Comparison of ENCODE assay signal across 8 cellular contexts in genomic region chr1:167630568-167631385, GRCh38. TPM values are rescaled to one million over a fixed set of nuclear protein-coding genes. Genes with fewer than 3 reads are reported as not detected.
DNase-seq lines count a peak whose midpoint lies in the region; ATAC-seq and TF ChIP-seq lines count a peak whose summit lies in the region.

No MANE protein-coding gene starts in this region.

- in situ Hi-C loops in brain microvascular endothelial cell (cut with HindIII; ENCODE audit: low pct_ligation_motif_present, low sequenced_read_pairs), result no loop called here

- peak in 1 of 2 donors; percentile 40 for ATAC-seq in lower lobe of right lung

- H3K27me3 ChIP-seq in brain microvascular endothelial cell (replicated peaks), result peaks cover 3% of the 10 kb centered on the region
- H3K27me3 ChIP-seq in lower lobe of right lung (ENCODE audit: low read depth), result no peaks in the 10 kb centered on the region
- H3K27me3 ChIP-seq in testis, result no peaks in the 10 kb centered on the region

- H3K36me3 ChIP-seq in brain microvascular endothelial cell (replicated peaks) (no peaks in the 10 kb centered on the region), lower lobe of right lung (no peaks in the 10 kb centered on the region), testis (ENCODE audit: low read depth, missing control alignments) (no peaks in the 10 kb centered on the region)

- H3K27ac ChIP-seq in brain microvascular endothelial cell (no peak overlapping the region), lower lobe of right lung (peak overlapping the region; percentile 92), testis (peak overlapping the region; percentile 50 to 80)

- H3K9me3 ChIP-seq in lower lobe of right lung (no peaks in the 10 kb centered on the region), testis (no peaks in the 10 kb centered on the region)

- intact Hi-C loops in lower lobe of right lung (cut with DNase I) (no loop called here), testis (cut with DNase I; ENCODE audit: low total_unique reads) (no loop called here)

- H3K4me1 ChIP-seq in lower lobe of right lung (peaks cover 57% of the 10 kb centered on the region), testis (peaks cover 16% of the 10 kb centered on the region)

- H3K4me3 ChIP-seq in GM12875 (ENCODE audit: low read depth, low read length), result peak overlapping the region; percentile 88
- peak overlapping the region; percentile 65 for H3K4me3 ChIP-seq in brain microvascular endothelial cell (ENCODE audit: low read depth, low read length)
- H3K4me3 ChIP-seq in lower lobe of right lung, result peak overlapping the region; percentile 73
- H3K4me3 ChIP-seq in testis, result peak overlapping the region; percentile 60 to 66

- TF ChIP-seq CTCF in GM12875 (IDR thresholded peaks at IDR 0.05; ENCODE audit: borderline replicate concordance, insufficient read depth, low read depth, low read length), result no peak
- no peak for TF ChIP-seq CTCF in brain microvascular endothelial cell (IDR thresholded peaks at IDR 0.05; ENCODE audit: low read depth, low read length, missing control alignments)
- no peak for TF ChIP-seq CTCF in lower lobe of right lung (IDR thresholded peaks at IDR 0.05)
- TF ChIP-seq CTCF in testis (IDR thresholded peaks at IDR 0.05), result no peak

- TF ChIP-seq POLR2A in testis (IDR thresholded peaks at IDR 0.05), result no peak

- whole genome bisulfite sequencing in testis, 2 donors, result 22 to 25% methylated on average over 16 of the region's 16 CpGs

- DNase-seq in LHCN-M2 (ENCODE audit: low read depth), result peak; percentile 34
- no peak for DNase-seq in brain microvascular endothelial cell
- DNase-seq in lower lobe of right lung, result no peak
- no peak for DNase-seq in testis
- DNase-seq in RKO (ENCODE audit: low spot score), result no peak
- DNase-seq in NCI-H128 (lab: John Stamatoyannopoulos, UW; ENCODE audit: unreplicated experiment), result no peak
- no peak for DNase-seq in NCI-H226

RNA-seq across cellular contexts. Expression of gene RCSD1, which starts 0.7 kb away (rescaled TPM):
- total RNA-seq in LHCN-M2 (2014; rRNA removed) (42.7 and 81.9 TPM in 2 replicates), lower lobe of right lung (20.7 TPM), testis (10 to 100 TPM; 13.8 to 24.7 TPM)
- 28.3 TPM for polyA plus RNA-seq in LHCN-M2 (2012)
- polyA plus RNA-seq in testis (ENCODE audit: insufficient read depth, low read depth, low replicate concordance), result 14.1 TPM
